ENCODE assay signal across 1 cellular context in the genomic region with DNA sequence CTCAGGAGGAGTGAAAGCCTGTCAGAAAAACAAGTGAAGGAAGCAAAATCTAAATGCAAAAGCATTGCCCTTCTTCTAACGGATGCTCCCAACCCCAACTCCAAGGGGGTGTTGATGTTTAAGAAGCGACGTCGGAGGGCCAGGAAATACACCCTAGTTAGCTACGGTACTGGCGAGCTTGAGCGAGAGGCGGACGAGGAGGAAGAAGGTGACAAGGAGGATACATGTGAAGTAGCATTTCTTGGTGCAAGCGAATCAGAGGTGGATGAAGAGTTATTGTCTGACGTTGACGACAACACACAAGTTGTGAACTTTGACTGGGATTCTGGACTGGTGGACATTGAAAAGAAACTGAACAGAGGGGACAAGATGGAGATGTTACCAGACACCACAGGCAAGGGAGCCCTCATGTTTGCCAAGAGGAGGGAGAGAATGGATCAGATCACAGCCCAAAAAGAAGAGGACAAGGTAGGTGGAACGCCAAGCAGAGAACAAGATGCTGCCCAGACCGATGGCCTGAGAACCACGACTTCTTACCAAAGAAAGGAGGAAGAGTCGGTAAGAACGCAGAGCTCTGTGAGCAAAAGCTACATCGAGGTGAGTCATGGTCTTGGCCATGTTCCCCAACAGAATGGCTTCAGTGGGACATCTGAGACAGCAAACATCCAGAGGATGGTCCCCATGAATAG.
TF ChIP-seq lines count a peak whose summit lies in the region.

No MANE protein-coding gene starts in this region.

TF ChIP-seq in H1, 55 proteins besides CTCF, POLR2A, EP300 and RAD21:
- TF ChIP-seq ASH2L (IDR thresholded peaks at IDR 0.05; ENCODE audit: low read length) (no peak), RBBP5 (IDR thresholded peaks at IDR 0.05; ENCODE audit: borderline replicate concordance, low read depth, low read length) (no peak), JUN (IDR thresholded peaks at IDR 0.05; ENCODE audit: low read depth, low read length) (no peak), SIRT6 (IDR thresholded peaks at IDR 0.05; ENCODE audit: low read length) (no peak), KDM1A (IDR thresholded peaks at IDR 0.05; ENCODE audit: borderline replicate concordance, low read length) (no peak), KDM5A (IDR thresholded peaks at IDR 0.05; ENCODE audit: low read length) (no peak), CTBP2 (IDR thresholded peaks at IDR 0.05; ENCODE audit: borderline replicate concordance, insufficient read depth, insufficient read length, low read length) (no peak), SP4 (IDR thresholded peaks at IDR 0.05; ENCODE audit: low read length) (no peak), TBP (IDR thresholded peaks at IDR 0.05; ENCODE audit: low read depth, low read length) (no peak), TAF7 (optimal IDR thresholded peaks at IDR 0.05; ENCODE audit: borderline replicate concordance, low read depth, low read length) (no peak), ZNF274 (IDR thresholded peaks at IDR 0.05; ENCODE audit: borderline replicate concordance, extremely low read depth, low read length) (no peak), POLR2AphosphoS5 (IDR thresholded peaks at IDR 0.05; ENCODE audit: low read depth, low read length) (no peak), SIX5 (IDR thresholded peaks at IDR 0.05; ENCODE audit: low read depth, low read length) (no peak)
- TF ChIP-seq, protein P1, sequence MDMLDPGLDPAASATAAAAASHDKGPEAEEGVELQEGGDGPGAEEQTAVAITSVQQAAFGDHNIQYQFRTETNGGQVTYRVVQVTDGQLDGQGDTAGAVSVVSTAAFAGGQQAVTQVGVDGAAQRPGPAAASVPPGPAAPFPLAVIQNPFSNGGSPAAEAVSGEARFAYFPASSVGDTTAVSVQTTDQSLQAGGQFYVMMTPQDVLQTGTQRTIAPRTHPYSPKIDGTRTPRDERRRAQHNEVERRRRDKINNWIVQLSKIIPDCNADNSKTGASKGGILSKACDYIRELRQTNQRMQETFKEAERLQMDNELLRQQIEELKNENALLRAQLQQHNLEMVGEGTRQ (IDR thresholded peaks at IDR 0.05; ENCODE audit: low read length): no peak
- TF ChIP-seq, protein P2, sequence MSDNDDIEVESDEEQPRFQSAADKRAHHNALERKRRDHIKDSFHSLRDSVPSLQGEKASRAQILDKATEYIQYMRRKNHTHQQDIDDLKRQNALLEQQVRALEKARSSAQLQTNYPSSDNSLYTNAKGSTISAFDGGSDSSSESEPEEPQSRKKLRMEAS (IDR thresholded peaks at IDR 0.05): no peak
